In the genomic region with DNA sequence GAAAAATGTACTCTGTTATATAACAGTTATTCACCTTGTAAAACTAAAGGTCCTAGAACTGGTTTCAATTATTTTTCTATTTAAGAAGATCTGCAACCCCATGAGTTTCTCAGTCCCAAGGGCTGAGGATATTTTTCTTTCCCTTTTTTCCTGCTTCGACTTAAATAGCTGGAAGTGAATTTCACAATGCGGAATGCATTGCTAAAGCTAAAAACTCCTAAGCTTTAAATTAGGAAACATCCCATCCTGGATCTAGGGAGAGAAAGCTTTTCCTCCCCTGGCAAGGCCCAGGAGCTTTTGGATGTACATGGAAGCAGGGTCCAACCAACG, we compare ENCODE assay signal across 9 cellular contexts. TPM values are rescaled to one million over a fixed set of nuclear protein-coding genes. Genes with fewer than 3 reads are reported as not detected.
DNase-seq lines count a peak whose midpoint lies in the region; ATAC-seq and TF ChIP-seq lines count a peak whose summit lies in the region.
"Had no signal": no experiment of that assay in that cellular context is flagged by ENCODE, and none has a peak within 500 bp of the region (broad histone marks: within the 10 kb centered on the region; RNA-seq: fewer than 3 reads in every experiment).

No MANE protein-coding gene starts in this region.

- ATAC-seq in GM21825 (IDR thresholded peaks at IDR 0.05; ENCODE audit: unreplicated experiment) = no peak

- H3K9ac ChIP-seq in muscle layer of colon (ENCODE audit: low read length) = no peak overlapping the region

- H3K9me3 ChIP-seq in cardiac muscle cell (ENCODE audit: low read depth) = no peaks in the 10 kb centered on the region
- no peaks in the 10 kb centered on the region for H3K9me3 ChIP-seq in ectodermal cell (ENCODE audit: control insufficient read depth, low read length)
- no peaks in the 10 kb centered on the region for H3K9me3 ChIP-seq in muscle layer of colon (ENCODE audit: low read length)

- H3K27me3 ChIP-seq in cardiac muscle cell (peaks cover 53% of the 10 kb centered on the region), ectodermal cell (ENCODE audit: control insufficient read depth, insufficient read depth, low read length, poor library complexity, severe bottlenecking) (peaks cover 29% of the 10 kb centered on the region), muscle layer of colon (ENCODE audit: control insufficient read depth in 1 of 2, insufficient read depth in 2 of 2, low read length in 2 of 2) (no peaks in the 10 kb centered on the region)

- H3K4me3 ChIP-seq in cardiac muscle cell = peak overlapping the region; percentile 46
- H3K4me3 ChIP-seq in ectodermal cell (ENCODE audit: insufficient read depth, low read depth, low read length) = peak overlapping the region; percentile 47
- H3K4me3 ChIP-seq in muscle layer of colon (ENCODE audit: low read depth in 1 of 2, low read length in 2 of 2) = peak overlapping the region; percentile 53 to 61
- peak overlapping the region; percentile 57 for H3K4me3 ChIP-seq in urinary bladder (ENCODE audit: low read depth, low read length)

- H3K36me3 ChIP-seq in cardiac muscle cell (no peaks in the 10 kb centered on the region), ectodermal cell (ENCODE audit: control insufficient read depth, insufficient read depth, low read length) (no peaks in the 10 kb centered on the region), muscle layer of colon (ENCODE audit: insufficient read depth, low read length) (no peaks in the 10 kb centered on the region), urinary bladder (ENCODE audit: insufficient read depth) (no peaks in the 10 kb centered on the region)

- DNase-seq in cardiac muscle cell (ENCODE audit: low read depth in 1 of 2, low spot score in 1 of 2) (peak in 1 of 2 donors; percentile 70), cardiac septum (ENCODE audit: low spot score) (no peak), HEK293T (ENCODE audit: extremely low spot score) (no peak), ecto neural progenitor cell (ENCODE audit: low spot score) (no peak)
- DNase-seq: SW 1271 had no signal

- H3K27ac ChIP-seq in cardiac muscle cell (no peak overlapping the region), ectodermal cell (ENCODE audit: insufficient read depth, low read depth, low read length, poor library complexity, severe bottlenecking) (no peak overlapping the region), muscle layer of colon (ENCODE audit: low read depth, low read length) (peak overlapping the region; percentile 53), urinary bladder (ENCODE audit: low read depth) (no peak overlapping the region)

- POLR2A ChIA-PET in HEK293T (lab: Yijun Ruan, JAX) = no interaction called here

- WGBS in ectodermal cell, 2 experiments = 57 to 62% methylated on average over 3 of the region's 3 CpGs
- 33% methylated on average over 3 of the region's 3 CpGs for WGBS in urinary bladder

- CTCF ChIA-PET in HEK293T (lab: Yijun Ruan, JAX) = no interaction called here

- intact Hi-C loops in cardiac septum (cut with DNase I) = loop anchor here (2.0 kb wide), 1 partner anchor 45 kb away; no protein-coding TSS in a partner anchor

- H3K4me1 ChIP-seq in cardiac muscle cell (ENCODE audit: low read depth) (peaks cover 3% of the 10 kb centered on the region), ectodermal cell (ENCODE audit: control insufficient read depth, insufficient read depth, low read length) (no peaks in the 10 kb centered on the region), muscle layer of colon (ENCODE audit: insufficient read depth, low read length) (no peaks in the 10 kb centered on the region), urinary bladder (ENCODE audit: insufficient read depth) (no peaks in the 10 kb centered on the region)

- no peak for TF ChIP-seq CTCF in cardiac muscle cell (IDR thresholded peaks at IDR 0.05; ENCODE audit: low read depth, low read length)

TF ChIP-seq in HEK293T, 16 proteins besides CTCF, POLR2A, EP300 and RAD21:
- no peak for TF ChIP-seq LEF1 (IDR thresholded peaks at IDR 0.05; ENCODE audit: borderline replicate concordance)
- TF ChIP-seq ELF4 (IDR thresholded peaks at IDR 0.05) = no peak
- no peak for TF ChIP-seq ZNF384 (IDR thresholded peaks at IDR 0.05)
- no peak for TF ChIP-seq SUZ12 (IDR thresholded peaks at IDR 0.05)
- TF ChIP-seq CTBP1 (IDR thresholded peaks at IDR 0.05; ENCODE audit: borderline replicate concordance) = no peak
- TF ChIP-seq FOXA1 (IDR thresholded peaks at IDR 0.05) = no peak
- TF ChIP-seq, protein P1, sequence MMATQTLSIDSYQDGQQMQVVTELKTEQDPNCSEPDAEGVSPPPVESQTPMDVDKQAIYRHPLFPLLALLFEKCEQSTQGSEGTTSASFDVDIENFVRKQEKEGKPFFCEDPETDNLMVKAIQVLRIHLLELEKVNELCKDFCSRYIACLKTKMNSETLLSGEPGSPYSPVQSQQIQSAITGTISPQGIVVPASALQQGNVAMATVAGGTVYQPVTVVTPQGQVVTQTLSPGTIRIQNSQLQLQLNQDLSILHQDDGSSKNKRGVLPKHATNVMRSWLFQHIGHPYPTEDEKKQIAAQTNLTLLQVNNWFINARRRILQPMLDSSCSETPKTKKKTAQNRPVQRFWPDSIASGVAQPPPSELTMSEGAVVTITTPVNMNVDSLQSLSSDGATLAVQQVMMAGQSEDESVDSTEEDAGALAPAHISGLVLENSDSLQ (IDR thresholded peaks at IDR 0.05) = no peak
- no peak for TF ChIP-seq HDGF (IDR thresholded peaks at IDR 0.05; ENCODE audit: borderline replicate concordance)
- no peak for TF ChIP-seq TARDBP (IDR thresholded peaks at IDR 0.05)
- no peak for TF ChIP-seq BHLHE40 (IDR thresholded peaks at IDR 0.05; ENCODE audit: borderline replicate concordance)
- TF ChIP-seq SP1 (IDR thresholded peaks at IDR 0.05) = no peak
- TF ChIP-seq FOXM1 (IDR thresholded peaks at IDR 0.05; ENCODE audit: borderline replicate concordance) = no peak
- TF ChIP-seq FOXK2 (IDR thresholded peaks at IDR 0.05) = no peak
- no peak for TF ChIP-seq ARNT (IDR thresholded peaks at IDR 0.05)
- no peak for TF ChIP-seq NFRKB (IDR thresholded peaks at IDR 0.05)
- TF ChIP-seq L3MBTL2 (conservative IDR thresholded peaks at IDR 0.05) = no peak

RNA-seq across cellular contexts. Expression of a gene that starts 1.4 kb away (rescaled TPM):
- total RNA-seq in cardiac muscle cell (0.12 TPM in 1 of 2 replicates, not detected in the other), cardiac septum (not detected), urinary bladder (0.69 TPM)
- polyA plus RNA-seq in cardiac muscle cell (not detected in 2 replicates), urinary bladder (0.30 TPM)
- not detected for polyA plus RNA-seq in ectodermal cell (2013, experiment 1 of 4)
- polyA plus RNA-seq in ectodermal cell (2013, experiment 2 of 4) = not detected
- not detected for polyA plus RNA-seq in ectodermal cell (2013, experiment 3 of 4)
- polyA plus RNA-seq in ectodermal cell (2013, experiment 4 of 4) = 0.28 TPM
